33 cellular contexts compared by ENCODE assay signal in the genomic region with DNA sequence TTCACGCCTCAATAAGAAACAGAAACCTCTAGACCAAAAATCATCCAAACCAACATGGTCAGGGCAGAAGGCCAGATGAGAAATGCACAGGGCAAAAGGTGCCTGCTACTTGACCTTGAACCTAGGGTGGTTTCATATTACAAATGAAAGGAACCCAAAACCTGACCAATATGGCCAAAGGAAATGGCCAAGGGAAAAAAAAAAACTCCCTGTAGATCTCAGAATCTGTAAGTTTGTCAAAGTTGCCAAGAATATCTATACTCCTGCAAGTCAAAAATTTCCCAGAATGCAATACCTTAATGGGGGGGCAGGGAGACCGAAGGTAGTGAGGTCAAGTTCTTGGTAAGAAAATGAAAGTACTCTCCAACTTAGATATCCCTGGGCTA.
"Had no signal": no experiment of that assay in that cellular context is flagged by ENCODE, and none has a peak within 500 bp of the region (broad histone marks: within the 10 kb centered on the region; RNA-seq: fewer than 3 reads in every experiment).

No MANE protein-coding gene starts in this region.

- H3K27ac ChIP-seq: adrenal gland, cardiac muscle cell, colonic mucosa, epithelial cell of prostate, lower lobe of right lung, neural progenitor cell, parathyroid adenoma, right atrium auricular region, stomach, suprapubic skin, tibial artery, upper lobe of right lung had no signal

- ATAC-seq: left lobe of liver; lower lobe of right lung; naive thymus-derived CD8-positive, alpha-beta T cell; stimulated activated naive B cell treated with anti-CD40 and anti-IgM and Interleukin-4, amounts not matched to agents 10 μg/mL and 1 μg/mL and 100 μg/mL, for 72 hours; upper lobe of right lung had no signal

- H3K4me1 Mint-ChIP-seq: brain, neural progenitor cell had no signal

- H3K9ac ChIP-seq: neural progenitor cell, parathyroid adenoma had no signal

- H3K4me2 ChIP-seq: neural progenitor cell had no signal

- H3K27ac Mint-ChIP-seq: activated naive CD8-positive, alpha-beta T cell treated with anti-CD3 and anti-CD28 coated beads for 36 hours; brain; naive thymus-derived CD8-positive, alpha-beta T cell; neural progenitor cell; stimulated activated naive B cell treated with anti-CD40 and anti-IgM and Interleukin-4, amounts not matched to agents 10 μg/mL and 1 μg/mL and 100 μg/mL, for 72 hours had no signal

- FAIRE-seq: endometrium, frontal cortex had no signal

- H3K4me1 ChIP-seq: colonic mucosa, lower lobe of right lung, neural progenitor cell, upper lobe of right lung had no signal

- H3K9me3 Mint-ChIP-seq: activated naive CD8-positive, alpha-beta T cell treated with anti-CD3 and anti-CD28 coated beads for 36 hours; neural progenitor cell had no signal

- H3K27me3 ChIP-seq: adrenal gland, cardiac muscle cell, colonic mucosa, neural progenitor cell, right atrium auricular region, stomach, suprapubic skin, tibial artery, upper lobe of right lung had no signal

- H2AFZ ChIP-seq: neural progenitor cell, parathyroid adenoma had no signal

- H3K4me3 ChIP-seq: adrenal gland, cardiac muscle cell, colonic mucosa, lower lobe of right lung, neural progenitor cell, right atrium auricular region, stomach, suprapubic skin, tibial artery, upper lobe of right lung had no signal

- H3K9me3 ChIP-seq: adrenal gland, colonic mucosa, lower lobe of right lung, right atrium auricular region, stomach, suprapubic skin, tibial artery, upper lobe of right lung had no signal

- H3K4me3 Mint-ChIP-seq: activated naive CD8-positive, alpha-beta T cell treated with anti-CD3 and anti-CD28 coated beads for 36 hours; brain; naive thymus-derived CD8-positive, alpha-beta T cell; neural progenitor cell; stimulated activated naive B cell treated with anti-CD40 and anti-IgM and Interleukin-4, amounts not matched to agents 10 μg/mL and 1 μg/mL and 100 μg/mL, for 72 hours had no signal

- DNase-seq: activated CD4-positive, alpha-beta T cell treated with anti-CD3 and anti-CD28 coated beads for 48 hours; activated CD4-positive, alpha-beta T cell treated with anti-CD3 and anti-CD28 coated beads, Interleukin-2, amount 50 U/mL, for 48 hours; activated CD8-positive, alpha-beta memory T cell treated with anti-CD3 and anti-CD28 coated beads for 24 hours; activated effector memory CD4-positive, alpha-beta T cell treated with Interleukin-2 at 50 U/mL for 16 hours; activated naive CD4-positive, alpha-beta T cell treated with Interleukin-2 at 50 U/mL for 16 hours; activated naive CD8-positive, alpha-beta T cell treated with anti-CD3 and anti-CD28 coated beads for 36 hours; adrenal gland; aorta; cerebellar nuclear complex; colonic mucosa; effector CD8-positive, alpha-beta T cell; kidney glomerular epithelial cell; lower lobe of right lung; mesenchymal stem cell; naive thymus-derived CD8-positive, alpha-beta T cell; occipital lobe; stimulated activated CD4-positive, alpha-beta T cell treated with anti-CD3 and anti-CD28 coated beads, Interleukin-15, amount 100 ng/mL, for 24 hours; stimulated activated CD4-positive, alpha-beta T cell treated with anti-CD3 and anti-CD28 coated beads, Interleukin-2, amount 100 ng/mL, for 24 hours; stimulated activated naive B cell treated with anti-CD40 and anti-IgM and Interleukin-4, amounts not matched to agents 10 μg/mL and 1 μg/mL and 100 μg/mL, for 72 hours; stomach; T1000; tibial artery; upper lobe of right lung had no signal

- H3K36me3 ChIP-seq: adrenal gland, cardiac muscle cell, colonic mucosa, lower lobe of right lung, neural progenitor cell, right atrium auricular region, upper lobe of right lung had no signal

- H3K27me3 Mint-ChIP-seq: activated naive CD8-positive, alpha-beta T cell treated with anti-CD3 and anti-CD28 coated beads for 36 hours; brain; naive thymus-derived CD8-positive, alpha-beta T cell; stimulated activated naive B cell treated with anti-CD40 and anti-IgM and Interleukin-4, amounts not matched to agents 10 μg/mL and 1 μg/mL and 100 μg/mL, for 72 hours had no signal
